11 cellular contexts compared by ENCODE assay signal in genomic region chr4:8269535-8270417, GRCh38. TPM values are rescaled to one million over a fixed set of nuclear protein-coding genes. Genes with fewer than 3 reads are reported as not detected.
A peak's percentile ranks its signal among the peaks of the same experiment; 100 is the strongest.
DNase-seq lines count a peak whose midpoint lies in the region; ATAC-seq and TF ChIP-seq lines count a peak whose summit lies in the region.
"Had no signal": no experiment of that assay in that cellular context is flagged by ENCODE, and none has a peak within 500 bp of the region (broad histone marks: within the 10 kb centered on the region; RNA-seq: fewer than 3 reads in every experiment).

Gene HTRA3, plus strand, starts transcription at chr4:8269754. Its CDS starts 215 bp downstream, at chr4:8269969.

- no peaks in the 10 kb centered on the region for H3K36me3 Mint-ChIP-seq in activated T-helper 1 cell treated with anti-CD3 and anti-CD28 coated beads, Interleukin-12 subunit alpha, Interleukin-12 subunit beta, Interleukin-2, Interleukin-4 antibody, amounts not matched to agents 30 ng/mL and 10 ng/mL and 1 ng/mL, durations not matched to agents 14 hours and 24 hours and 36 hours (ENCODE audit: low read depth)
- H3K36me3 Mint-ChIP-seq: stimulated activated naive B cell treated with anti-CD40 and anti-IgM and Interleukin-4, amounts not matched to agents 10 μg/mL and 1 μg/mL and 100 μg/mL, for 72 hours had no signal

- BruUV-seq in mammary epithelial cell (replicated peaks; lab: Mats Ljungman, UMichigan) = no TSS peak

- H3K9me3 Mint-ChIP-seq in activated T-helper 1 cell treated with anti-CD3 and anti-CD28 coated beads, Interleukin-12 subunit alpha, Interleukin-12 subunit beta, Interleukin-2, Interleukin-4 antibody, amounts not matched to agents 30 ng/mL and 10 ng/mL and 1 ng/mL, durations not matched to agents 14 hours and 24 hours and 36 hours = no peaks in the 10 kb centered on the region
- H3K9me3 Mint-ChIP-seq: stimulated activated naive B cell treated with anti-CD40 and anti-IgM and Interleukin-4, amounts not matched to agents 10 μg/mL and 1 μg/mL and 100 μg/mL, for 72 hours had no signal

- H3K4me3 Mint-ChIP-seq in activated T-helper 1 cell treated with anti-CD3 and anti-CD28 coated beads, Interleukin-12 subunit alpha, Interleukin-12 subunit beta, Interleukin-2, Interleukin-4 antibody, amounts not matched to agents 30 ng/mL and 10 ng/mL and 1 ng/mL, durations not matched to agents 14 hours and 24 hours and 36 hours = no peak within 1 kb of the TSS

- H3K36me3 ChIP-seq in HUES6 (ENCODE audit: control insufficient read depth, insufficient read depth, low read length) (no peaks in the 10 kb centered on the region), mammary epithelial cell (ENCODE audit: insufficient read depth, low read length) (no peaks in the 10 kb centered on the region), testis (ENCODE audit: low read depth, missing control alignments) (no peaks in the 10 kb centered on the region)

- TF ChIP-seq CTCF in mammary epithelial cell (conservative IDR thresholded peaks at IDR 0.05 in 1 of 2, IDR thresholded peaks at IDR 0.05 in 1 of 2; ENCODE audit: extremely low read depth in 1 of 2, insufficient read depth in 1 of 2, low read depth in 1 of 2, low read length in 2 of 2) (no peak), testis (IDR thresholded peaks at IDR 0.05) (no peak)

- ATAC-seq in left lobe of liver = peak; percentile 49
- no peak for ATAC-seq in GM18861 (IDR thresholded peaks at IDR 0.05; ENCODE audit: unreplicated experiment)
- no peak for ATAC-seq in activated CD4-positive, CD25-positive, alpha-beta regulatory T cell treated with anti-CD3 and anti-CD28 coated beads, Interleukin-2, amount 50 U/mL, for 24 hours
- ATAC-seq: HCT116 had no signal

- no peaks in the 10 kb centered on the region for H3K4me1 Mint-ChIP-seq in activated T-helper 1 cell treated with anti-CD3 and anti-CD28 coated beads, Interleukin-12 subunit alpha, Interleukin-12 subunit beta, Interleukin-2, Interleukin-4 antibody, amounts not matched to agents 30 ng/mL and 10 ng/mL and 1 ng/mL, durations not matched to agents 14 hours and 24 hours and 36 hours (ENCODE audit: low read depth)

- H3K27me3 Mint-ChIP-seq in activated T-helper 1 cell treated with anti-CD3 and anti-CD28 coated beads, Interleukin-12 subunit alpha, Interleukin-12 subunit beta, Interleukin-2, Interleukin-4 antibody, amounts not matched to agents 30 ng/mL and 10 ng/mL and 1 ng/mL, durations not matched to agents 14 hours and 24 hours and 36 hours (ENCODE audit: insufficient read depth) = peaks cover 15% of the 10 kb centered on the region

- no peaks in the 10 kb centered on the region for H3K79me2 ChIP-seq in mammary epithelial cell (ENCODE audit: insufficient read depth, low read length)

- 49% methylated on average over 14 of the region's 111 CpGs for WGBS in mammary epithelial cell (ENCODE audit: low coverage, missing lambda C conversion rate)
- WGBS in testis, 2 donors = 0% methylated on average over 4 to 63 of the region's 111 CpGs

- intact Hi-C loops in mammary epithelial cell (cut with micrococcal nuclease) (no loop called here), testis (cut with DNase I; ENCODE audit: low total_unique reads) (no loop called here)
- intact Hi-C loops in activated T-helper 1 cell treated with anti-CD3 and anti-CD28 coated beads, Interleukin-12 subunit alpha, Interleukin-12 subunit beta, Interleukin-2, Interleukin-4 antibody, amounts not matched to agents 30 ng/mL and 10 ng/mL and 1 ng/mL, durations not matched to agents 14 hours and 24 hours and 36 hours (cut with micrococcal nuclease) = no loop called here

- in situ Hi-C loops in mammary epithelial cell (cut with MboI; ENCODE audit: low sequenced_read_pairs in 2 of 2) = no loop called here

- H3K4me2 ChIP-seq in mammary epithelial cell (ENCODE audit: insufficient read depth, low read depth, low read length) = peak within 1 kb of the TSS; percentile 67

- H3K9me3 ChIP-seq in HUES6 (ENCODE audit: control insufficient read depth, insufficient read depth, low read depth, low read length) (no peaks in the 10 kb centered on the region), mammary epithelial cell (replicated peaks; ENCODE audit: insufficient read depth, low read length) (no peaks in the 10 kb centered on the region), testis (no peaks in the 10 kb centered on the region)

- H4K20me1 ChIP-seq in mammary epithelial cell (ENCODE audit: insufficient read depth, low read length) = no peaks in the 10 kb centered on the region

- H3K27ac ChIP-seq in HUES6 (ENCODE audit: low read depth, low read length) (no peak within 1 kb of the TSS), mammary epithelial cell (ENCODE audit: insufficient read depth, low read depth, low read length) (no peak within 1 kb of the TSS), testis (peak within 1 kb of the TSS; percentile 13 to 50)
- H3K27ac ChIP-seq: epithelial cell of prostate had no signal

- H3K4me1 ChIP-seq in HUES6 (ENCODE audit: control insufficient read depth, insufficient read depth, low read length) = peaks cover 17% of the 10 kb centered on the region
- peaks cover 5% of the 10 kb centered on the region for H3K4me1 ChIP-seq in mammary epithelial cell (ENCODE audit: insufficient read depth, low read length)
- peaks cover 22% of the 10 kb centered on the region for H3K4me1 ChIP-seq in testis

- no peak for TF ChIP-seq POLR2A in testis (IDR thresholded peaks at IDR 0.05)

- dilution Hi-C loops in mammary epithelial cell (cut with HindIII; ENCODE audit: low sequenced_read_pairs) = loop anchor here (5.0 kb wide), 1 partner anchor 133 kb away; no protein-coding TSS in a partner anchor

- H3K27ac Mint-ChIP-seq in activated T-helper 1 cell treated with anti-CD3 and anti-CD28 coated beads, Interleukin-12 subunit alpha, Interleukin-12 subunit beta, Interleukin-2, Interleukin-4 antibody, amounts not matched to agents 30 ng/mL and 10 ng/mL and 1 ng/mL, durations not matched to agents 14 hours and 24 hours and 36 hours = no peak within 1 kb of the TSS
- H3K27ac Mint-ChIP-seq: stimulated activated naive B cell treated with anti-CD40 and anti-IgM and Interleukin-4, amounts not matched to agents 10 μg/mL and 1 μg/mL and 100 μg/mL, for 72 hours had no signal

- H3K27me3 ChIP-seq in HUES6 (ENCODE audit: control insufficient read depth, insufficient read depth, low read length) (peaks cover 27% of the 10 kb centered on the region), mammary epithelial cell (ENCODE audit: insufficient read depth, low read length) (peaks cover 13% of the 10 kb centered on the region), testis (no peaks in the 10 kb centered on the region)

- CTCF ChIA-PET in mammary epithelial cell (lab: Charles Lee; ENCODE audit: low non-redundant PET) = no interaction called here

- H3K4me3 ChIP-seq in HUES6 (ENCODE audit: low read depth, low read length) (peak within 1 kb of the TSS; percentile 63), mammary epithelial cell (replicated peaks in 1 of 3; ENCODE audit: insufficient read depth in 1 of 3, low read depth in 2 of 3, low read length in 3 of 3) (peak within 1 kb of the TSS in 1 of 3 experiments; percentile 24), testis (peak within 1 kb of the TSS; percentile 45 to 58)

- no peak for DNase-seq in mammary epithelial cell
- DNase-seq in left lobe of liver (ENCODE audit: low spot score) = no peak
- DNase-seq in testis = peak; percentile 43
- no peak for DNase-seq in activated T-helper 1 cell treated with anti-CD3 and anti-CD28 coated beads, Interleukin-12 subunit alpha, Interleukin-12 subunit beta, Interleukin-2, Interleukin-4 antibody, amounts not matched to agents 30 ng/mL and 10 ng/mL and 1 ng/mL, durations not matched to agents 14 hours and 24 hours and 36 hours (ENCODE audit: low spot score)
- no peak for DNase-seq in activated CD4-positive, CD25-positive, alpha-beta regulatory T cell (lab: John Stamatoyannopoulos, UW)
- DNase-seq: stimulated activated naive B cell treated with anti-CD40 and anti-IgM and Interleukin-4, amounts not matched to agents 10 μg/mL and 1 μg/mL and 100 μg/mL, for 72 hours had no signal

- H3K9ac ChIP-seq in HUES6 (ENCODE audit: low read length) (peak within 1 kb of the TSS; percentile 38), mammary epithelial cell (ENCODE audit: insufficient read depth, low read length) (no peak within 1 kb of the TSS)

- peak within 1 kb of the TSS; percentile 38 for H2AFZ ChIP-seq in mammary epithelial cell (ENCODE audit: low read depth, low read length)

RNA-seq across cellular contexts. Expression of gene HTRA3, which starts in this region (rescaled TPM):
- total RNA-seq in mammary epithelial cell = under 1 TPM in 1 of 2 donors, not detected in 1; 0.17 TPM
- not detected for polyA plus RNA-seq in mammary epithelial cell
- polyA minus RNA-seq in mammary epithelial cell = 2.5 TPM
- total RNA-seq in left lobe of liver = 1.6 TPM
- 10 to 100 TPM in 1 of 2 donors, 1 to 10 TPM in 1; 6.1 to 12.2 TPM for total RNA-seq in testis
- polyA plus RNA-seq in testis (ENCODE audit: insufficient read depth, low read depth, low replicate concordance) = 17.3 TPM
- not detected in 2 replicates for total RNA-seq in activated T-helper 1 cell treated with anti-CD3 and anti-CD28 coated beads, Interleukin-12 subunit alpha, Interleukin-12 subunit beta, Interleukin-2, Interleukin-4 antibody, amounts not matched to agents 30 ng/mL and 10 ng/mL and 1 ng/mL, durations not matched to agents 14 hours and 24 hours and 36 hours

Comparison
In these comparisons a context has a peak if more than half of its experiments do, and no peak if none do; other contexts are left out.
1. RNA of gene HTRA3 (polyA plus RNA-seq): 17.3 TPM in testis (single experiment); not detected in mammary epithelial cell (single experiment); every median in the first group is over 10 times any median in the second.
2. H3K27ac ChIP-seq: peak in testis (2 of 2); none in HUES6 (single experiment) and mammary epithelial cell (single experiment).